ENCODE assay signal across 29 cellular contexts in the genomic region with DNA sequence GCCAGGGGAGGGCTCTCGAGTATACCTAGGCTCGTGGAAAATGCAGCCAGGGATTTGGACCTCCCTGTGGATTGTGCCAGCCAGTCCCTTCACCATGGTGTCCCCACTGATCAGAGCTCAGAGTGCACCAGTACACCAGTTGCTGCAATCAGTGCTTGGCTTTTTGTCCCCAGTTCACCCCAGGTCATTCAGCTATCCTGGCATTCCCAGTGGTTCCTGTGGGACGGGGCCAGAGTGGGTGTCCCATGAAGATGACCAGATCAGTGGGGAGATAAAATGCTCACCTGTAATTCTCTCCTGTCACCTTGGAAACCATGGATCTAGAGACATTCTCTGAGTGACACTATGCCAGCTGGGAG. TPM values are rescaled to one million over a fixed set of nuclear protein-coding genes. Genes with fewer than 3 reads are reported as not detected.
"Had no signal": no experiment of that assay in that cellular context is flagged by ENCODE, and none has a peak within 500 bp of the region (broad histone marks: within the 10 kb centered on the region; RNA-seq: fewer than 3 reads in every experiment).

No MANE protein-coding gene starts in this region.

- H3K4me1 Mint-ChIP-seq: activated B cell treated with CpG ODN at 0.5 μM for 24 hours; activated naive CD4-positive, alpha-beta T cell treated with anti-CD3 and anti-CD28 coated beads, Interleukin-2, amount 50 U/mL, for 24 hours had no signal

- H3K9me3 ChIP-seq: adrenal gland, ascending aorta, left lung, neutrophil, ovary, prostate gland, right atrium auricular region, upper lobe of left lung had no signal

- H3K9me3 Mint-ChIP-seq: activated B cell treated with CpG ODN at 0.5 μM for 24 hours; activated CD4-positive, alpha-beta memory T cell treated with anti-CD3 and anti-CD28 coated beads for 36 hours; activated naive CD4-positive, alpha-beta T cell treated with anti-CD3 and anti-CD28 coated beads, Interleukin-2, amount 50 U/mL, for 24 hours; activated T-helper 1 cell treated with anti-CD3 and anti-CD28 coated beads, Interleukin-12 subunit alpha, Interleukin-12 subunit beta, Interleukin-2, Interleukin-4 antibody, amounts not matched to agents 30 ng/mL and 10 ng/mL and 1 ng/mL, durations not matched to agents 14 hours and 24 hours and 36 hours; dendritic cell treated with granulocyte-macrophage colony-stimulating factor and Interleukin-4, amounts not matched to agents 40 ng/mL and 50 ng/mL, for 4 days had no signal

- H3K36me3 ChIP-seq: adrenal gland, ascending aorta, brain microvascular endothelial cell, left lung, neutrophil, ovary, prostate gland, right atrium auricular region, upper lobe of left lung had no signal

- H3K27me3 ChIP-seq: adrenal gland, ascending aorta, brain microvascular endothelial cell, ovary, right atrium auricular region, upper lobe of left lung had no signal

- H3K27ac ChIP-seq: adrenal gland, ascending aorta, brain microvascular endothelial cell, left lung, neutrophil, ovary, prostate gland, right atrium auricular region, upper lobe of left lung had no signal

- H3K36me3 Mint-ChIP-seq: activated CD4-positive, alpha-beta memory T cell treated with anti-CD3 and anti-CD28 coated beads for 36 hours; activated naive CD4-positive, alpha-beta T cell treated with anti-CD3 and anti-CD28 coated beads, Interleukin-2, amount 50 U/mL, for 24 hours; naive thymus-derived CD8-positive, alpha-beta T cell had no signal

- H3K27ac Mint-ChIP-seq: activated B cell treated with CpG ODN at 0.5 μM for 24 hours; activated CD4-positive, alpha-beta memory T cell treated with anti-CD3 and anti-CD28 coated beads for 36 hours; activated T-helper 1 cell treated with anti-CD3 and anti-CD28 coated beads, Interleukin-12 subunit alpha, Interleukin-12 subunit beta, Interleukin-2, Interleukin-4 antibody, amounts not matched to agents 30 ng/mL and 10 ng/mL and 1 ng/mL, durations not matched to agents 14 hours and 24 hours and 36 hours; dendritic cell treated with granulocyte-macrophage colony-stimulating factor and Interleukin-4, amounts not matched to agents 40 ng/mL and 50 ng/mL, for 4 days; naive thymus-derived CD8-positive, alpha-beta T cell; T-helper 17 cell had no signal

- DNase-seq: activated B cell treated with CpG ODN at 0.5 μM for 24 hours; activated CD4-positive, alpha-beta memory T cell treated with anti-CD3 and anti-CD28 coated beads for 36 hours; activated CD4-positive, alpha-beta T cell treated with anti-CD3 and anti-CD28 coated beads for 4 hours; activated gamma-delta T cell treated with Interleukin-2 at 50 U/mL for 16 hours; activated T-cell treated with anti-CD3 and anti-CD28 coated beads for 4 hours; adrenal gland; brain microvascular endothelial cell; caudate nucleus; effector CD8-positive, alpha-beta T cell; erythroblast; foreskin fibroblast; left lung; naive thymus-derived CD8-positive, alpha-beta T cell; ovary; stimulated activated CD4-positive, alpha-beta T cell treated with anti-CD3 and anti-CD28 coated beads, Interleukin-4, amount 100 ng/mL, for 24 hours; stimulated activated naive CD8-positive, alpha-beta T cell treated with anti-CD3 and anti-CD28 coated beads, Interleukin-15, Interleukin-2, amounts not matched to agents 100 U/mL and 50 U/mL, for 24 hours; T-helper 17 cell; upper lobe of left lung had no signal

- H3K4me3 ChIP-seq: adrenal gland, ascending aorta, left lung, ovary, prostate gland, right atrium auricular region, upper lobe of left lung had no signal

- H3K4me1 ChIP-seq: adrenal gland, ascending aorta, left lung, prostate gland, right atrium auricular region, upper lobe of left lung had no signal

- ATAC-seq: left lung; naive thymus-derived CD8-positive, alpha-beta T cell; T-helper 17 cell had no signal

- H3K4me3 Mint-ChIP-seq: activated B cell treated with CpG ODN at 0.5 μM for 24 hours; activated CD4-positive, alpha-beta memory T cell treated with anti-CD3 and anti-CD28 coated beads for 36 hours; activated naive CD4-positive, alpha-beta T cell treated with anti-CD3 and anti-CD28 coated beads, Interleukin-2, amount 50 U/mL, for 24 hours; activated T-helper 1 cell treated with anti-CD3 and anti-CD28 coated beads, Interleukin-12 subunit alpha, Interleukin-12 subunit beta, Interleukin-2, Interleukin-4 antibody, amounts not matched to agents 30 ng/mL and 10 ng/mL and 1 ng/mL, durations not matched to agents 14 hours and 24 hours and 36 hours; dendritic cell treated with granulocyte-macrophage colony-stimulating factor and Interleukin-4, amounts not matched to agents 40 ng/mL and 50 ng/mL, for 4 days; naive thymus-derived CD8-positive, alpha-beta T cell; T-helper 17 cell had no signal

RNA-seq across cellular contexts. Expression of gene MAS1, which starts 23.8 kb away (rescaled TPM):
- total RNA-seq: activated B cell treated with CpG ODN at 0.5 μM for 24 hours; activated CD4-positive, alpha-beta memory T cell treated with anti-CD3 and anti-CD28 coated beads for 36 hours; activated T-helper 1 cell treated with anti-CD3 and anti-CD28 coated beads, Interleukin-12 subunit alpha, Interleukin-12 subunit beta, Interleukin-2, Interleukin-4 antibody, amounts not matched to agents 30 ng/mL and 10 ng/mL and 1 ng/mL, durations not matched to agents 14 hours and 24 hours and 36 hours; adrenal gland; ascending aorta; fibroblast of lung; kidney epithelial cell; lung microvascular endothelial cell; naive thymus-derived CD8-positive, alpha-beta T cell; right atrium auricular region; subcutaneous adipose tissue; T-helper 17 cell had no signal
- polyA plus RNA-seq: fibroblast of lung; naive thymus-derived CD8-positive, alpha-beta T cell had no signal
